Comparison of ENCODE assay signal across 20 cellular contexts in genomic region chr16:24524855-24525652, GRCh38. TPM values are rescaled to one million over a fixed set of nuclear protein-coding genes. Genes with fewer than 3 reads are reported as not detected.
DNase-seq lines count a peak whose midpoint lies in the region; ATAC-seq, FAIRE-seq and TF ChIP-seq lines count a peak whose summit lies in the region.
"Had no signal": no experiment of that assay in that cellular context is flagged by ENCODE, and none has a peak within 500 bp of the region (broad histone marks: within the 10 kb centered on the region; RNA-seq: fewer than 3 reads in every experiment).

No MANE protein-coding gene starts in this region.

- no peak overlapping the region for H3K27ac ChIP-seq in K562 (ENCODE audit: extremely low read depth, low read depth, low read length)
- H3K27ac ChIP-seq in Karpas-422 (ENCODE audit: low read length), result no peak overlapping the region
- H3K27ac ChIP-seq: gastrocnemius medialis, parathyroid adenoma, suprapubic skin had no signal

- no peak for TF ChIP-seq POLR2A in K562 (conservative IDR thresholded peaks at IDR 0.05)

- no peak overlapping the region for H2AFZ ChIP-seq in K562 (ENCODE audit: low read depth, low read length)
- no peak overlapping the region for H2AFZ ChIP-seq in Karpas-422 (ENCODE audit: low read length)
- H2AFZ ChIP-seq: GM23248 had no signal

- H3K79me2 ChIP-seq in K562 (ENCODE audit: control insufficient read depth, insufficient read depth, low read length), result no peaks in the 10 kb centered on the region
- H3K79me2 ChIP-seq in Karpas-422 (ENCODE audit: low read length), result no peaks in the 10 kb centered on the region
- H3K79me2 ChIP-seq: parathyroid adenoma had no signal

- H4K20me1 ChIP-seq in K562 (replicated peaks; ENCODE audit: control insufficient read depth, insufficient read depth, low read length), result no peaks in the 10 kb centered on the region
- H4K20me1 ChIP-seq in Karpas-422 (ENCODE audit: insufficient read depth, low read depth, low read length), result no peaks in the 10 kb centered on the region

- FAIRE-seq in K562 (lab: Jason Lieb, UNC), result no peak

- CTCF ChIA-PET in K562 (lab: Yijun Ruan, JAX; ENCODE audit: low intra/inter-chr PET ratio), result no interaction called here

- H3K27me3 ChIP-seq in K562 (ENCODE audit: control insufficient read depth in 2 of 2, insufficient read depth in 2 of 2, low read length in 2 of 2) (peaks cover 15 to 27% of the 10 kb centered on the region in 2 experiments; a peak in 4 of 5 replicates), Karpas-422 (ENCODE audit: low read length) (no peaks in the 10 kb centered on the region)
- H3K27me3 ChIP-seq: ascending aorta, gastrocnemius medialis, suprapubic skin had no signal

- no peak overlapping the region for H3K4me2 ChIP-seq in K562 (ENCODE audit: insufficient read depth, low read length)
- H3K4me2 ChIP-seq in Karpas-422 (ENCODE audit: low read depth, low read length, poor library complexity, severe bottlenecking), result no peak overlapping the region

- intact Hi-C loops in K562 (cut with micrococcal nuclease), result no loop called here

- no peak for TF ChIP-seq EP300 in K562 (IDR thresholded peaks at IDR 0.05; ENCODE audit: low read length)

- no peak for TF ChIP-seq RAD21 in K562 (CRISPR knock-in tag; conservative IDR thresholded peaks at IDR 0.05 in 1 of 2, IDR thresholded peaks at IDR 0.05 in 1 of 2)

- H3K4me3 ChIP-seq in K562 (no peak overlapping the region), Karpas-422 (ENCODE audit: low read length) (no peak overlapping the region)
- H3K4me3 ChIP-seq: ascending aorta, gastrocnemius medialis, GM23248, skin epidermis, suprapubic skin had no signal

- TF ChIP-seq CTCF in K562 (IDR thresholded peaks at IDR 0.05 in 2 of 3, conservative IDR thresholded peaks at IDR 0.05 in 1 of 3; ENCODE audit: insufficient read depth in 2 of 3, low read depth in 1 of 3, low read length in 3 of 3), result no peak

- H3K4me1 ChIP-seq in K562 (replicated peaks in 1 of 2; ENCODE audit: control insufficient read depth in 2 of 2, insufficient read depth in 2 of 2, low read length in 2 of 2) (0 out of 5 replicates have a peak, but pooled peaks cover 0 to 3% of the 10 kb centered on the region in 2 experiments), Karpas-422 (ENCODE audit: low read length) (no peaks in the 10 kb centered on the region)
- H3K4me1 ChIP-seq: gastrocnemius medialis had no signal

- BruUV-seq in K562 (replicated peaks; lab: Mats Ljungman, UMichigan), result no TSS peak

- no peaks in the 10 kb centered on the region for H3K36me3 ChIP-seq in K562 (ENCODE audit: control insufficient read depth, insufficient read depth, low read length)
- no peaks in the 10 kb centered on the region for H3K36me3 ChIP-seq in Karpas-422 (ENCODE audit: insufficient read depth, low read length)
- H3K36me3 ChIP-seq: ascending aorta, gastrocnemius medialis, suprapubic skin had no signal

- H3K9me3 ChIP-seq in K562 (replicated peaks; ENCODE audit: control insufficient read depth, insufficient read depth, low read depth, low read length) (no peaks in the 10 kb centered on the region), Karpas-422 (ENCODE audit: low read length) (no peaks in the 10 kb centered on the region)
- H3K9me3 ChIP-seq: ascending aorta, gastrocnemius medialis, suprapubic skin had no signal

- DNase-seq in GM03348 (ENCODE audit: low spot score), result peak; percentile 15
- DNase-seq in NOMO-1 (lab: John Stamatoyannopoulos, UW; ENCODE audit: unreplicated experiment in 2 of 2), result peak; percentile 52 to 61
- no peak for DNase-seq in K562 (ENCODE audit: extremely low read depth in 1 of 4, low spot score in 3 of 4)
- DNase-seq in mesenteric fat pad (ENCODE audit: low spot score), result peak; percentile 9
- no peak for DNase-seq in SW 1271 (lab: John Stamatoyannopoulos, UW)
- no peak for DNase-seq in Karpas-422
- DNase-seq in stimulated activated CD4-positive, alpha-beta T cell treated with anti-CD3 and anti-CD28 coated beads, Interleukin-4, amount 100 ng/mL, for 24 hours, result no peak
- DNase-seq: activated CD8-positive, alpha-beta memory T cell treated with anti-CD3 and anti-CD28 coated beads, Interleukin-2, amount 10 ng/mL, durations not matched to agents 7 days and 5 days; activated effector memory CD4-positive, alpha-beta T cell treated with anti-CD3 and anti-CD28 coated beads, Interleukin-2, amount 50 U/mL, for 16 hours; cerebellar nuclear complex; gastrocnemius medialis; GM23248; Kasumi-1; NCI-H345; NK-92 treated with Interleukin-12 subunit alpha and Interleukin-12 subunit beta, amount 100 ng/mL, for 24 hours; SHP77 treated with DMSO at 0.1 percent for 48 hours had no signal

- no peak for ATAC-seq in K562
- ATAC-seq: activated CD8-positive, alpha-beta memory T cell treated with anti-CD3 and anti-CD28 coated beads, Interleukin-2, amount 10 ng/mL, durations not matched to agents 7 days and 5 days; gastrocnemius medialis had no signal

- POLR2A ChIA-PET in K562 (lab: Yijun Ruan, JAX), result interaction anchor here (0.6 kb wide), 1 partner anchor 256 kb away, joined by 3 read pairs; no protein-coding TSS in a partner anchor

- 17% methylated on average over 3 of the region's 3 CpGs for WGBS in K562 (ENCODE audit: insufficient coverage, low coverage, missing lambda C conversion rate)

- no peaks in the 10 kb centered on the region for H3K9me1 ChIP-seq in K562 (ENCODE audit: control insufficient read depth, insufficient read depth, low read length)

- no peaks in the 10 kb centered on the region for H3K9me2 ChIP-seq in Karpas-422 (replicated peaks; ENCODE audit: insufficient read depth, low read length)

- in situ Hi-C loops in K562 (cut with MboI), result no loop called here

- H3K9ac ChIP-seq in K562 (ENCODE audit: insufficient read depth in 1 of 2, low read depth in 2 of 2, low read length in 2 of 2) (no peak overlapping the region), Karpas-422 (ENCODE audit: low read length) (no peak overlapping the region)
- H3K9ac ChIP-seq: GM23248, parathyroid adenoma had no signal

TF ChIP-seq in K562, 482 proteins besides CTCF, POLR2A, EP300 and RAD21:
- TF ChIP-seq ESRRB (CRISPR knock-in tag; IDR thresholded peaks at IDR 0.05; ENCODE audit: borderline replicate concordance) (no peak), ZNF121 (CRISPR knock-in tag; conservative IDR thresholded peaks at IDR 0.05) (peak; percentile 63; the same call in 1 of the 2 replicates), RB1 (IDR thresholded peaks at IDR 0.05; ENCODE audit: low read depth) (no peak), POLR2AphosphoS5 (IDR thresholded peaks at IDR 0.05; ENCODE audit: control insufficient read depth, insufficient read depth, low read depth, low read length) (no peak), BCLAF1 (IDR thresholded peaks at IDR 0.05; ENCODE audit: borderline replicate concordance in 1 of 2, control insufficient read depth in 1 of 2, low read depth in 2 of 2, low read length in 1 of 2) (no peak), CBX3 (IDR thresholded peaks at IDR 0.05; ENCODE audit: borderline replicate concordance in 1 of 2, low read length in 2 of 2) (no peak), SREBF2 (CRISPR knock-in tag; IDR thresholded peaks at IDR 0.05) (no peak), POU5F1 (IDR thresholded peaks at IDR 0.05; ENCODE audit: borderline replicate concordance, low read depth, low read length, partially characterized antibody) (no peak), NCOR1 (IDR thresholded peaks at IDR 0.05) (no peak), CBX2 (IDR thresholded peaks at IDR 0.05; ENCODE audit: insufficient read depth, low read length, poor library complexity, severe bottlenecking) (peak; percentile 30), SETDB1 (IDR thresholded peaks at IDR 0.05; ENCODE audit: low read length) (no peak)
TF ChIP-seq in K562: peak in this region for 2.

RNA-seq across cellular contexts. Expression of gene RBBP6, which starts 14.3 kb away (rescaled TPM):
- total RNA-seq in K562 (2011; cell fraction: chromatin; rRNA removed; ENCODE audit: low replicate concordance), result 112 and 269 TPM in 2 replicates
- 67.9 and 77.8 TPM in 2 replicates for total RNA-seq in K562 (2011; cell fraction: nucleolus; rRNA removed)
- 144 and 226 TPM in 2 replicates for total RNA-seq in K562 (2011; cell fraction: nucleoplasm; rRNA removed)
- 19.2 and 24.5 TPM in 2 replicates for total RNA-seq in K562 (2014; rRNA removed)
- total RNA-seq in K562 (2014; rRNA removed; fragmentation: Illumina TruSeq; extraction: Trizol), result 40.2 and 43.0 TPM in 2 replicates
- total RNA-seq in K562 (2015; rRNA removed; fragmentation: Illumina TruSeq; extraction: Trizol), result 42.5 and 42.7 TPM in 2 replicates
- total RNA-seq in K562 (2021), result 61.0 and 63.4 TPM in 2 replicates
- polyA plus RNA-seq in K562 (2011; rRNA removed), result 73.5 and 76.6 TPM in 2 replicates
- polyA plus RNA-seq in K562 (2011; cell fraction: cytosol; rRNA removed), result 14.9 and 20.6 TPM in 2 replicates
- 105 and 129 TPM in 2 replicates for polyA plus RNA-seq in K562 (2011; cell fraction: nucleus; rRNA removed)
- 36.1 and 39.9 TPM in 2 replicates for polyA plus RNA-seq in K562 (2012)
- 45.4 and 57.2 TPM in 2 replicates for polyA plus RNA-seq in K562 (2014; fragmentation: Illumina TruSeq; extraction: Trizol)
- polyA plus RNA-seq in K562 (2014; fragmentation: Nextera tagmentation; extraction: Ambion mirVana), result 10 to 100 TPM; 21.9 to 25.6 TPM
- 53.5 and 58.1 TPM in 2 replicates for polyA plus RNA-seq in K562 (2014; rRNA removed)
- 81.8 and 106 TPM in 2 replicates for polyA minus RNA-seq in K562 (2011; rRNA and poly(A)+ RNA removed)
- polyA minus RNA-seq in K562 (2011; cell fraction: cytosol; rRNA and poly(A)+ RNA removed), result 21.7 and 24.2 TPM in 2 replicates
- polyA minus RNA-seq in K562 (2011; cell fraction: nucleus; rRNA and poly(A)+ RNA removed), result 92.5 and 164 TPM in 2 replicates
- 46.1 TPM for total RNA-seq in mesenteric fat pad
- 25.7 and 45.5 TPM in 2 replicates for total RNA-seq in Karpas-422 (2014; rRNA removed; shearing (Covaris generic); ENCODE audit: low replicate concordance)

Comparison
In these comparisons a context has a peak if more than half of its experiments do, and no peak if none do; other contexts are left out.
1. DNase-seq: peak in GM03348 (single experiment), NOMO-1 (2 of 2) and mesenteric fat pad (single experiment); none in K562 (0 of 4), SW 1271 (0 of 2), Karpas-422 (single experiment) and stimulated activated CD4-positive, alpha-beta T cell treated with anti-CD3 and anti-CD28 coated beads, Interleukin-4, amount 100 ng/mL, for 24 hours (single experiment).